24 cellular contexts compared by ENCODE assay signal in genomic region chr2:102796337-102796736, GRCh38. TPM values are rescaled to one million over a fixed set of nuclear protein-coding genes. Genes with fewer than 3 reads are reported as not detected.
DNase-seq lines count a peak whose midpoint lies in the region; ATAC-seq and TF ChIP-seq lines count a peak whose summit lies in the region.
"Had no signal": no experiment of that assay in that cellular context is flagged by ENCODE, and none has a peak within 500 bp of the region (broad histone marks: within the 10 kb centered on the region; RNA-seq: fewer than 3 reads in every experiment).

No MANE protein-coding gene starts in this region.

- DNase-seq in NCI-H1092 (lab: John Stamatoyannopoulos, UW) = peak; percentile 5
- DNase-seq in NCI-H2196 treated with DMSO at 0.1 percent for 48 hours (lab: John Stamatoyannopoulos, UW; ENCODE audit: unreplicated experiment) = peak; percentile 13
- no peak for DNase-seq in left cardiac atrium
- peak; percentile 6 for DNase-seq in pons (ENCODE audit: low spot score)
- DNase-seq in chondrocyte (ENCODE audit: low spot score) = no peak
- DNase-seq in nucleus accumbens (lab: John Stamatoyannopoulos, UW) = no peak
- no peak for DNase-seq in NCI-H1436 treated with DMSO at 0.1 percent for 48 hours (lab: John Stamatoyannopoulos, UW)
- DNase-seq: activated CD4-positive, alpha-beta T cell treated with anti-CD3 and anti-CD28 coated beads, Interleukin-2, amount 50 U/mL, for 48 hours; activated CD8-positive, alpha-beta memory T cell treated with anti-CD3 and anti-CD28 coated beads, Interleukin-2, amount 50 U/mL, for 4 hours; anterior cingulate cortex; CD4-positive, CD25-positive, alpha-beta regulatory T cell; GM23248; IMR-90; naive thymus-derived CD8-positive, alpha-beta T cell; NCI-H1105; NCI-H2171; NCI-H526 treated with DMSO at 0.1 percent for 48 hours; OCI-M1; stimulated activated CD4-positive, alpha-beta T cell treated with anti-CD3 and anti-CD28 coated beads, Interleukin-15, amount 100 ng/mL, for 24 hours; thyroid gland had no signal

- H3K9me3 Mint-ChIP-seq in chondrocyte (ENCODE audit: low read depth) = peaks cover 17% of the 10 kb centered on the region

- no peak overlapping the region for H3K27ac Mint-ChIP-seq in chondrocyte (ENCODE audit: unreplicated experiment)
- H3K27ac Mint-ChIP-seq: activated naive CD4-positive, alpha-beta T cell treated with anti-CD3 and anti-CD28 coated beads, Interleukin-2, amount 50 U/mL, for 72 hours; CD4-positive, CD25-positive, alpha-beta regulatory T cell; mesothelial cell of epicardium; naive thymus-derived CD8-positive, alpha-beta T cell; stimulated activated naive CD8-positive, alpha-beta T cell treated with anti-CD3 and anti-CD28 coated beads, Interleukin-15, Interleukin-2, amounts not matched to agents 100 ng/mL and 50 ng/mL, for 24 hours had no signal

- intact Hi-C loops in left cardiac atrium (cut with DNase I) = no loop called here

- H3K27me3 Mint-ChIP-seq in chondrocyte (ENCODE audit: low read depth) = no peaks in the 10 kb centered on the region
- H3K27me3 Mint-ChIP-seq: CD4-positive, CD25-positive, alpha-beta regulatory T cell; naive thymus-derived CD8-positive, alpha-beta T cell; stimulated activated naive CD8-positive, alpha-beta T cell treated with anti-CD3 and anti-CD28 coated beads, Interleukin-15, Interleukin-2, amounts not matched to agents 100 ng/mL and 50 ng/mL, for 24 hours had no signal

- no peak overlapping the region for H3K4me3 Mint-ChIP-seq in chondrocyte (ENCODE audit: unreplicated experiment)
- H3K4me3 Mint-ChIP-seq: CD4-positive, CD25-positive, alpha-beta regulatory T cell; mesothelial cell of epicardium; naive thymus-derived CD8-positive, alpha-beta T cell; stimulated activated naive CD8-positive, alpha-beta T cell treated with anti-CD3 and anti-CD28 coated beads, Interleukin-15, Interleukin-2, amounts not matched to agents 100 ng/mL and 50 ng/mL, for 24 hours had no signal

- H3K36me3 Mint-ChIP-seq in chondrocyte (ENCODE audit: low read depth) = peaks cover 18% of the 10 kb centered on the region

- ATAC-seq in left cardiac atrium = peak; percentile 61 to 71
- ATAC-seq: activated naive CD4-positive, alpha-beta T cell treated with anti-CD3 and anti-CD28 coated beads, Interleukin-2, amount 50 U/mL, for 72 hours; naive thymus-derived CD8-positive, alpha-beta T cell; sciatic nerve had no signal

- TF ChIP-seq CTCF in chondrocyte (IDR thresholded peaks at IDR 0.05) = no peak

- H3K4me1 Mint-ChIP-seq in chondrocyte (ENCODE audit: low read depth) = no peaks in the 10 kb centered on the region
- H3K4me1 Mint-ChIP-seq: CD4-positive, CD25-positive, alpha-beta regulatory T cell had no signal

RNA-seq across cellular contexts. Expression of gene TMEM182, which starts 34.5 kb away (rescaled TPM):
- 100 to 1,000 TPM; 126 to 138 TPM for total RNA-seq in left cardiac atrium
- total RNA-seq in chondrocyte = 4.2 to 6.0 TPM (median 5.1 TPM) in 3 replicates

Comparison
In these comparisons a context has a peak if more than half of its experiments do, and no peak if none do; other contexts are left out.
1. DNase-seq: peak in NCI-H1092 (single experiment), NCI-H2196 treated with DMSO at 0.1 percent for 48 hours (single experiment) and pons (single experiment); none in left cardiac atrium (single experiment), chondrocyte (single experiment), nucleus accumbens (0 of 56) and NCI-H1436 treated with DMSO at 0.1 percent for 48 hours (single experiment).
2. RNA of gene TMEM182, which starts 34.5 kb away (total RNA-seq): 126 to 138 TPM in left cardiac atrium; 4.2 to 6.0 TPM in chondrocyte; every median in the first group is over 10 times any median in the second.